1 cellular context compared by ENCODE assay signal in genomic region chr11:33695051-33695566, GRCh38.
TF ChIP-seq lines count a peak whose summit lies in the region.

No MANE protein-coding gene starts in this region.

TF ChIP-seq in HepG2, 621 proteins besides CTCF, POLR2A, EP300 and RAD21 (continued from another document and continues in another):
- TF ChIP-seq ZNF646 (CRISPR knock-in tag; IDR thresholded peaks at IDR 0.05) (no peak), ZNF17 (CRISPR knock-in tag; IDR thresholded peaks at IDR 0.05) (no peak), ARNT2 (CRISPR knock-in tag; IDR thresholded peaks at IDR 0.05; ENCODE audit: low read depth) (no peak), GATAD2A (CRISPR knock-in tag; IDR thresholded peaks at IDR 0.05) (peak; percentile 70), ZNF687 (CRISPR knock-in tag; IDR thresholded peaks at IDR 0.05) (peak; percentile 25; the same call in 1 of the 2 replicates), ZNF12 (CRISPR knock-in tag; IDR thresholded peaks at IDR 0.05) (no peak), ZNF556 (CRISPR knock-in tag; IDR thresholded peaks at IDR 0.05; ENCODE audit: borderline replicate concordance) (no peak), ZNF576 (CRISPR knock-in tag; IDR thresholded peaks at IDR 0.05) (no peak), MATR3 (CRISPR knock-in tag; IDR thresholded peaks at IDR 0.05) (no peak), SKI (IDR thresholded peaks at IDR 0.05; ENCODE audit: partially characterized antibody) (no peak), ZNF318 (CRISPR knock-in tag; IDR thresholded peaks at IDR 0.05) (no peak), ZNF788 (CRISPR knock-in tag; IDR thresholded peaks at IDR 0.05; ENCODE audit: borderline replicate concordance) (no peak), ZNF781 (CRISPR knock-in tag; IDR thresholded peaks at IDR 0.05; ENCODE audit: borderline replicate concordance, not compliant biosample characterization) (no peak), JUN (CRISPR knock-in tag; IDR thresholded peaks at IDR 0.05) (no peak), POLR2AphosphoS2 (IDR thresholded peaks at IDR 0.05; ENCODE audit: low read depth, low read length) (no peak), KIAA2018 (CRISPR knock-in tag; IDR thresholded peaks at IDR 0.05; ENCODE audit: borderline replicate concordance) (no peak), TSC22D2 (CRISPR knock-in tag; IDR thresholded peaks at IDR 0.05; ENCODE audit: borderline replicate concordance) (no peak), ATF7-NPFF (CRISPR knock-in tag; IDR thresholded peaks at IDR 0.05; ENCODE audit: low read depth) (no peak), ETV5 (CRISPR knock-in tag; IDR thresholded peaks at IDR 0.05; ENCODE audit: borderline replicate concordance) (peak; percentile 31; the same call in 1 of the 2 replicates), SP5 (CRISPR knock-in tag; IDR thresholded peaks at IDR 0.05; ENCODE audit: borderline replicate concordance, low read depth) (no peak), ISL2 (CRISPR knock-in tag; IDR thresholded peaks at IDR 0.05) (no peak), ZMYM4 (CRISPR knock-in tag; IDR thresholded peaks at IDR 0.05) (peak; percentile 29; the same call in 1 of the 2 replicates), ZNF496 (CRISPR knock-in tag; IDR thresholded peaks at IDR 0.05; ENCODE audit: insufficient replicate concordance) (no peak), TCF7L2 (IDR thresholded peaks at IDR 0.05; ENCODE audit: low read depth, low read length) (no peak)
